In the genomic region with DNA sequence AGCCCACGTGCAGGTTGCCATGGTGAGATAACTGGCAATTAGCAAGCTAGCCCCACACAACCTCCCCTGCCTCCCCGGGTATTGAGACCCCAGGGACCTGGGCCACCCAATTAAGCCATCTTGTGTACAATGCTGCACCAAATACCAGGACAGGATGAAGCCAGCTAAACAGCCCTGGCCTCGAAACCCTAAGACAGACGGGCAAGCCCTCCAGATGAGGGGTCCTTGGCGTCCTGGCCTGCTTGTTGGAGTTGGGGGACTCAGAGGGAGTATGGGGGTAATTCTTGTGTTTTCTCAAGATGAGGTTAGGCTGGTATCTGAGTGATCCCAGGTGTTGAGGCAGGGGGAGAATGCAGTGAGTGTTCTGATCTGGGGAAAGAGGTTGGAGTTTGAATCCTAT, we compare ENCODE assay signal across 27 cellular contexts. TPM values are rescaled to one million over a fixed set of nuclear protein-coding genes. Genes with fewer than 3 reads are reported as not detected.
"Had no signal": no experiment of that assay in that cellular context is flagged by ENCODE, and none has a peak within 500 bp of the region (broad histone marks: within the 10 kb centered on the region; RNA-seq: fewer than 3 reads in every experiment).

No MANE protein-coding gene starts in this region.

- H3K9me3 ChIP-seq: adrenal gland had no signal

- H3K4me1 Mint-ChIP-seq: activated CD4-positive, alpha-beta T cell treated with anti-CD3 and anti-CD28 coated beads, Interleukin-2, amount 10 ng/mL, durations not matched to agents 7 days and 5 days; activated naive CD8-positive, alpha-beta T cell treated with anti-CD3 and anti-CD28 coated beads, Interleukin-2, amount 10 ng/mL, durations not matched to agents 7 days and 5 days had no signal

- H3K27ac ChIP-seq: adrenal gland, SK-N-MC had no signal

- ATAC-seq: Panc1, Right ventricle myocardium inferior had no signal

- H3K4me3 Mint-ChIP-seq: activated CD4-positive, alpha-beta memory T cell treated with anti-CD3 and anti-CD28 coated beads for 36 hours; activated CD4-positive, alpha-beta T cell treated with anti-CD3 and anti-CD28 coated beads, Interleukin-2, amount 10 ng/mL, durations not matched to agents 7 days and 5 days; activated naive CD8-positive, alpha-beta T cell treated with anti-CD3 and anti-CD28 coated beads, Interleukin-2, amount 10 ng/mL, durations not matched to agents 7 days and 5 days had no signal

- H3K4me3 ChIP-seq: adrenal gland, SK-N-MC had no signal

- H3K27me3 Mint-ChIP-seq: activated CD4-positive, alpha-beta memory T cell treated with anti-CD3 and anti-CD28 coated beads for 36 hours; activated CD4-positive, alpha-beta T cell treated with anti-CD3 and anti-CD28 coated beads, Interleukin-2, amount 10 ng/mL, durations not matched to agents 7 days and 5 days; activated naive CD8-positive, alpha-beta T cell treated with anti-CD3 and anti-CD28 coated beads, Interleukin-2, amount 10 ng/mL, durations not matched to agents 7 days and 5 days had no signal

- H3K36me3 Mint-ChIP-seq: activated CD4-positive, alpha-beta memory T cell treated with anti-CD3 and anti-CD28 coated beads for 36 hours had no signal

- DNase-seq: activated CD4-positive, alpha-beta memory T cell treated with anti-CD3 and anti-CD28 coated beads for 36 hours; activated CD4-positive, alpha-beta T cell treated with anti-CD3 and anti-CD28 coated beads, Interleukin-2, amount 10 ng/mL, durations not matched to agents 7 days and 5 days; activated CD4-positive, CD25-positive, alpha-beta regulatory T cell; activated gamma-delta T cell treated with Interleukin-2 at 50 U/mL for 16 hours; activated naive CD4-positive, alpha-beta T cell treated with anti-CD3 and anti-CD28 coated beads, Interleukin-2, amount 50 U/mL, for 16 hours; activated naive CD8-positive, alpha-beta T cell treated with anti-CD3 and anti-CD28 coated beads, Interleukin-2, amount 10 ng/mL, durations not matched to agents 7 days and 5 days; activated T-cell treated with anti-CD3 and anti-CD28 coated beads for 4 hours; activated T-cell treated with anti-CD3 and anti-CD28 coated beads, Interleukin-2, amount 50 U/mL, for 48 hours; adrenal gland; anterior cingulate cortex; cerebellar nuclear complex; KG1; NCI-H1092; NCI-H1694 treated with DMSO at 0.1 percent for 48 hours; NCI-H2081; NCI-H446 treated with DMSO at 0.1 percent for 48 hours; NCI-H524 treated with DMSO at 0.1 percent for 48 hours; NCI-H82; RPMI8226; T-helper 1 cell had no signal

- H3K36me3 ChIP-seq: adrenal gland had no signal

- H3K4me1 ChIP-seq: adrenal gland had no signal

- H3K9me3 Mint-ChIP-seq: activated CD4-positive, alpha-beta memory T cell treated with anti-CD3 and anti-CD28 coated beads for 36 hours; activated CD4-positive, alpha-beta T cell treated with anti-CD3 and anti-CD28 coated beads, Interleukin-2, amount 10 ng/mL, durations not matched to agents 7 days and 5 days; activated naive CD8-positive, alpha-beta T cell treated with anti-CD3 and anti-CD28 coated beads, Interleukin-2, amount 10 ng/mL, durations not matched to agents 7 days and 5 days; activated T-helper 2 cell treated with anti-CD3 and anti-CD28 coated beads, Interferon-gamma antibody, Interleukin-2, Interleukin-4, amounts not matched to agents 10 μg/mL and 5 μg/mL and 100 μg/mL, durations not matched to agents 14 hours and 24 hours and 36 hours had no signal

- H3K27me3 ChIP-seq: adrenal gland had no signal

- H3K27ac Mint-ChIP-seq: activated CD4-positive, alpha-beta memory T cell treated with anti-CD3 and anti-CD28 coated beads for 36 hours; activated CD4-positive, alpha-beta T cell treated with anti-CD3 and anti-CD28 coated beads, Interleukin-2, amount 10 ng/mL, durations not matched to agents 7 days and 5 days; activated naive CD8-positive, alpha-beta T cell treated with anti-CD3 and anti-CD28 coated beads, Interleukin-2, amount 10 ng/mL, durations not matched to agents 7 days and 5 days; activated T-helper 2 cell treated with anti-CD3 and anti-CD28 coated beads, Interferon-gamma antibody, Interleukin-2, Interleukin-4, amounts not matched to agents 10 μg/mL and 5 μg/mL and 100 μg/mL, durations not matched to agents 14 hours and 24 hours and 36 hours had no signal

RNA-seq across cellular contexts. Expression of a gene that starts 47.8 kb away (rescaled TPM):
- total RNA-seq: cardiac septum, M059J, OCI-LY7 had no signal
